ENCODE assay signal across 12 cellular contexts in genomic region chr14:65074449-65075155, GRCh38. TPM values are rescaled to one million over a fixed set of nuclear protein-coding genes. Genes with fewer than 3 reads are reported as not detected.
A peak's percentile ranks its signal among the peaks of the same experiment; 100 is the strongest.
DNase-seq lines count a peak whose midpoint lies in the region; ATAC-seq and TF ChIP-seq lines count a peak whose summit lies in the region.
"Had no signal": no experiment of that assay in that cellular context is flagged by ENCODE, and none has a peak within 500 bp of the region (broad histone marks: within the 10 kb centered on the region; RNA-seq: fewer than 3 reads in every experiment).

No MANE protein-coding gene starts in this region.

- no peaks in the 10 kb centered on the region for H3K27me3 Mint-ChIP-seq in activated CD8-positive, alpha-beta memory T cell treated with anti-CD3 and anti-CD28 coated beads, Interleukin-2, amount 10 ng/mL, durations not matched to agents 7 days and 5 days
- H3K27me3 Mint-ChIP-seq in activated CD4-positive, alpha-beta memory T cell treated with anti-CD3 and anti-CD28 coated beads, Interleukin-2, amount 10 ng/mL, durations not matched to agents 7 days and 5 days = no peaks in the 10 kb centered on the region

- no peak overlapping the region for H3K4me3 Mint-ChIP-seq in activated CD8-positive, alpha-beta memory T cell treated with anti-CD3 and anti-CD28 coated beads, Interleukin-2, amount 10 ng/mL, durations not matched to agents 7 days and 5 days
- no peak overlapping the region for H3K4me3 Mint-ChIP-seq in activated CD4-positive, alpha-beta memory T cell treated with anti-CD3 and anti-CD28 coated beads, Interleukin-2, amount 10 ng/mL, durations not matched to agents 7 days and 5 days

- peaks cover 34 to 85% (median 57%) of the 10 kb centered on the region in 4 donors for H3K4me1 ChIP-seq in stomach
- peaks cover 0 to 38% (median 23%) of the 10 kb centered on the region in 4 donors for H3K4me1 ChIP-seq in tibial artery

- TF ChIP-seq CTCF in stomach (IDR thresholded peaks at IDR 0.05) (no peak), tibial artery (IDR thresholded peaks at IDR 0.05) (no peak)

- peak overlapping the region; percentile 27 for H3K27ac Mint-ChIP-seq in activated CD8-positive, alpha-beta memory T cell treated with anti-CD3 and anti-CD28 coated beads, Interleukin-2, amount 10 ng/mL, durations not matched to agents 7 days and 5 days
- H3K27ac Mint-ChIP-seq in activated CD4-positive, alpha-beta memory T cell treated with anti-CD3 and anti-CD28 coated beads, Interleukin-2, amount 10 ng/mL, durations not matched to agents 7 days and 5 days = peak overlapping the region; percentile 4

- H3K27me3 ChIP-seq in stomach (no peaks in the 10 kb centered on the region), tibial artery (no peaks in the 10 kb centered on the region)

- no peak for DNase-seq in activated CD8-positive, alpha-beta memory T cell treated with anti-CD3 and anti-CD28 coated beads, Interleukin-2, amount 10 ng/mL, durations not matched to agents 7 days and 5 days
- no peak for DNase-seq in activated CD8-positive, alpha-beta memory T cell treated with anti-CD3 and anti-CD28 coated beads for 24 hours
- DNase-seq in activated CD4-positive, alpha-beta memory T cell treated with anti-CD3 and anti-CD28 coated beads, Interleukin-2, amount 10 ng/mL, durations not matched to agents 7 days and 5 days = no peak
- peak; percentile 11 for DNase-seq in iris pigment epithelial cell (ENCODE audit: low read depth)
- no peak for DNase-seq in stomach
- DNase-seq in tibial artery = no peak
- DNase-seq: islet precursor cell, NCI-H446 treated with DMSO at 0.1 percent for 48 hours, SK-N-SH had no signal

- intact Hi-C loops in stomach (cut with DNase I; ENCODE audit: low total_unique reads) (no loop called here), tibial artery (cut with DNase I; ENCODE audit: low total_unique reads) (no loop called here)

- peaks cover 32% of the 10 kb centered on the region for H3K36me3 Mint-ChIP-seq in activated CD8-positive, alpha-beta memory T cell treated with anti-CD3 and anti-CD28 coated beads, Interleukin-2, amount 10 ng/mL, durations not matched to agents 7 days and 5 days
- H3K36me3 Mint-ChIP-seq in activated CD4-positive, alpha-beta memory T cell treated with anti-CD3 and anti-CD28 coated beads, Interleukin-2, amount 10 ng/mL, durations not matched to agents 7 days and 5 days (ENCODE audit: low read depth) = peaks cover 56% of the 10 kb centered on the region

- WGBS in stomach, 5 donors = 38 to 66% (median 59%) methylated on average over 2 to 3 of the region's 3 CpGs

- CTCF ChIA-PET in activated CD8-positive, alpha-beta memory T cell treated with anti-CD3 and anti-CD28 coated beads, Interleukin-2, amount 10 ng/mL, durations not matched to agents 7 days and 5 days (lab: Charles Lee) = interaction anchor here (1.1 to 1.4 kb wide), 4 partner anchors 11 to 87 kb away, joined by 3 read pairs; partner anchors contain the start of gene MAX
- CTCF ChIA-PET in activated CD4-positive, alpha-beta memory T cell treated with anti-CD3 and anti-CD28 coated beads, Interleukin-2, amount 10 ng/mL, durations not matched to agents 7 days and 5 days (lab: Charles Lee) = no interaction called here

- no peak for TF ChIP-seq POLR2A in stomach (IDR thresholded peaks at IDR 0.05)

- no peak for TF ChIP-seq EP300 in stomach (IDR thresholded peaks at IDR 0.05)

- H3K9me3 ChIP-seq in stomach = no peaks in the 10 kb centered on the region
- H3K9me3 ChIP-seq in tibial artery = no peaks in the 10 kb centered on the region
- H3K9me3 ChIP-seq: SK-N-SH had no signal

- peaks cover 31 to 58% (median 43%) of the 10 kb centered on the region in 4 donors for H3K36me3 ChIP-seq in stomach
- H3K36me3 ChIP-seq in tibial artery = peaks cover 26 to 55% (median 32%) of the 10 kb centered on the region in 3 donors

- peak overlapping the region; percentile 18 to 78 (median 66) for H3K27ac ChIP-seq in stomach
- no peak overlapping the region for H3K27ac ChIP-seq in tibial artery

- no peak overlapping the region for H3K4me3 ChIP-seq in stomach
- no peak overlapping the region for H3K4me3 ChIP-seq in tibial artery

- peaks cover 22% of the 10 kb centered on the region for H3K4me1 Mint-ChIP-seq in activated CD8-positive, alpha-beta memory T cell treated with anti-CD3 and anti-CD28 coated beads, Interleukin-2, amount 10 ng/mL, durations not matched to agents 7 days and 5 days
- H3K4me1 Mint-ChIP-seq in activated CD4-positive, alpha-beta memory T cell treated with anti-CD3 and anti-CD28 coated beads, Interleukin-2, amount 10 ng/mL, durations not matched to agents 7 days and 5 days = peaks cover 27% of the 10 kb centered on the region

- H3K9me3 Mint-ChIP-seq in activated CD8-positive, alpha-beta memory T cell treated with anti-CD3 and anti-CD28 coated beads, Interleukin-2, amount 10 ng/mL, durations not matched to agents 7 days and 5 days (ENCODE audit: low read depth) = no peaks in the 10 kb centered on the region
- no peaks in the 10 kb centered on the region for H3K9me3 Mint-ChIP-seq in activated CD4-positive, alpha-beta memory T cell treated with anti-CD3 and anti-CD28 coated beads, Interleukin-2, amount 10 ng/mL, durations not matched to agents 7 days and 5 days

- no peak for ATAC-seq in activated CD8-positive, alpha-beta memory T cell treated with anti-CD3 and anti-CD28 coated beads, Interleukin-2, amount 10 ng/mL, durations not matched to agents 7 days and 5 days
- ATAC-seq in HG02870 (IDR thresholded peaks at IDR 0.05; ENCODE audit: unreplicated experiment) (no peak), GM21367 (IDR thresholded peaks at IDR 0.05; ENCODE audit: unreplicated experiment) (no peak)
- ATAC-seq: sciatic nerve had no signal

- POLR2A ChIA-PET in activated CD4-positive, alpha-beta memory T cell treated with anti-CD3 and anti-CD28 coated beads, Interleukin-2, amount 10 ng/mL, durations not matched to agents 7 days and 5 days (lab: Charles Lee) = interaction anchor here (1.1 to 1.7 kb wide), 2 partner anchors 22 to 27 kb away, joined by 3 to 4 read pairs; no protein-coding TSS in a partner anchor

RNA-seq across cellular contexts. Expression of gene MAX, which starts 27.7 kb away (rescaled TPM):
- total RNA-seq in activated CD8-positive, alpha-beta memory T cell treated with anti-CD3 and anti-CD28 coated beads, Interleukin-2, amount 10 ng/mL, durations not matched to agents 7 days and 5 days = 100 to 1,000 TPM; 130 to 134 TPM
- total RNA-seq in activated CD4-positive, alpha-beta memory T cell treated with anti-CD3 and anti-CD28 coated beads, Interleukin-2, amount 10 ng/mL, durations not matched to agents 7 days and 5 days = 100 to 1,000 TPM; 134 to 135 TPM
- total RNA-seq in stomach = 10 to 100 TPM; 21.4 to 64.9 (median 51.3) TPM
- polyA plus RNA-seq in stomach = 10 to 100 TPM; 42.8 to 51.5 (median 44.1) TPM

Comparison
In these comparisons a context has a peak if more than half of its experiments do, and no peak if none do; other contexts are left out.
1. H3K27ac ChIP-seq: peak in stomach (5 of 5); none in tibial artery (0 of 2).